In genomic region chr13:27449081-27449603, GRCh38 we compare ENCODE assay signal across 8 cellular contexts. TPM values are rescaled to one million over a fixed set of nuclear protein-coding genes. Genes with fewer than 3 reads are reported as not detected.
DNase-seq lines count a peak whose midpoint lies in the region; ATAC-seq and TF ChIP-seq lines count a peak whose summit lies in the region.

No MANE protein-coding gene starts in this region.

- 83% methylated on average over 15 of the region's 15 CpGs for WGBS in HUES64

- TF ChIP-seq CTCF in 22Rv1 (IDR thresholded peaks at IDR 0.05): no peak
- no peak for TF ChIP-seq CTCF in brain (conservative IDR thresholded peaks at IDR 0.05)
- no peak for TF ChIP-seq CTCF in mesothelial cell of epicardium (IDR thresholded peaks at IDR 0.05; ENCODE audit: unreplicated experiment)
- no peak for TF ChIP-seq CTCF in mucosa of descending colon (IDR thresholded peaks at IDR 0.05)

- H3K4me3 ChIP-seq in HUES64 (ENCODE audit: low read length) (peak overlapping the region; percentile 75), mucosa of descending colon (no peak overlapping the region)

- peak overlapping the region; percentile 92 to 98 (median 97) for H3K27ac Mint-ChIP-seq in brain
- peak overlapping the region; percentile 97 for H3K27ac Mint-ChIP-seq in mesothelial cell of epicardium

- peak overlapping the region; percentile 85 for H3K9ac ChIP-seq in HUES64 (ENCODE audit: low read depth, low read length)

- H3K4me1 ChIP-seq in HUES64 (ENCODE audit: insufficient read depth, low read length): peaks cover 16% of the 10 kb centered on the region
- peaks cover 13% of the 10 kb centered on the region for H3K4me1 ChIP-seq in mucosa of descending colon (ENCODE audit: low read depth)

- DNase-seq in mesothelial cell of epicardium (ENCODE audit: low spot score in 2 of 2, unreplicated experiment in 2 of 2) (no peak), mucosa of descending colon (no peak), Ammon's horn (ENCODE audit: low spot score) (no peak)

- H3K27ac ChIP-seq in 22Rv1: peak overlapping the region; percentile 99
- peak overlapping the region; percentile 95 for H3K27ac ChIP-seq in HUES64 (ENCODE audit: low read depth, low read length)

- intact Hi-C loops in mucosa of descending colon (cut with DNase I, micrococcal nuclease): no loop called here

- peaks cover 5% of the 10 kb centered on the region for H3K27me3 Mint-ChIP-seq in brain
- peaks cover 16% of the 10 kb centered on the region for H3K27me3 Mint-ChIP-seq in mesothelial cell of epicardium (ENCODE audit: low read depth)

- ATAC-seq in mucosa of descending colon: no peak
- ATAC-seq in GM21447 (IDR thresholded peaks at IDR 0.05; ENCODE audit: unreplicated experiment): no peak
- no peak for ATAC-seq in GM21825 (IDR thresholded peaks at IDR 0.05; ENCODE audit: unreplicated experiment)

- no peaks in the 10 kb centered on the region for H3K9me3 ChIP-seq in HUES64 (ENCODE audit: insufficient read depth, low read depth, low read length)
- no peaks in the 10 kb centered on the region for H3K9me3 ChIP-seq in mucosa of descending colon

- H3K27me3 ChIP-seq in HUES64 (ENCODE audit: insufficient read depth, low read length): peaks cover 11% of the 10 kb centered on the region; the same call in 1 of the 2 replicates

- no peaks in the 10 kb centered on the region for H3K36me3 Mint-ChIP-seq in brain
- no peaks in the 10 kb centered on the region for H3K36me3 Mint-ChIP-seq in mesothelial cell of epicardium

- H3K9me3 Mint-ChIP-seq in brain: no peaks in the 10 kb centered on the region
- H3K9me3 Mint-ChIP-seq in mesothelial cell of epicardium: no peaks in the 10 kb centered on the region

- H3K4me1 Mint-ChIP-seq in brain: peaks cover 47% of the 10 kb centered on the region
- H3K4me1 Mint-ChIP-seq in mesothelial cell of epicardium: peaks cover 28% of the 10 kb centered on the region

- peak overlapping the region; percentile 86 to 94 (median 91) for H3K4me3 Mint-ChIP-seq in brain
- peak overlapping the region; percentile 86 for H3K4me3 Mint-ChIP-seq in mesothelial cell of epicardium

- H3K36me3 ChIP-seq in HUES64 (ENCODE audit: insufficient read depth, low read length): 0 out of 2 replicates have a peak, but pooled peaks cover 3% of the 10 kb centered on the region
- no peaks in the 10 kb centered on the region for H3K36me3 ChIP-seq in mucosa of descending colon (ENCODE audit: low read depth)

RNA-seq across cellular contexts. Expression of gene MTIF3, which starts 1.2 kb away (rescaled TPM):
- polyA plus RNA-seq in HUES64 (2013, experiment 1 of 2): 41.0 TPM
- 59.0 TPM for polyA plus RNA-seq in HUES64 (2013, experiment 2 of 2)
- 28.0 TPM for polyA plus RNA-seq in brain (ENCODE audit: insufficient read depth, low read depth, low replicate concordance)
- total RNA-seq in mesothelial cell of epicardium: 39.1 to 41.1 TPM (median 40.4 TPM) in 3 replicates
- total RNA-seq in mucosa of descending colon: 10 to 100 TPM; 54.1 to 57.4 (median 56.3) TPM

RNA-seq across cellular contexts. Expression of gene GTF3A, which starts 24.7 kb away (rescaled TPM):
- 104 TPM for polyA plus RNA-seq in HUES64 (2013, experiment 1 of 2)
- 114 TPM for polyA plus RNA-seq in HUES64 (2013, experiment 2 of 2)
- polyA plus RNA-seq in brain (ENCODE audit: insufficient read depth, low read depth, low replicate concordance): 116 TPM
- total RNA-seq in mesothelial cell of epicardium (47.5 to 53.7 TPM (median 48.6 TPM) in 3 replicates), mucosa of descending colon (10 to 100 TPM; 32.4 to 70.7 (median 43.0) TPM)
